9 cellular contexts compared by ENCODE assay signal in genomic region chr19:11598103-11598483, GRCh38. TPM values are rescaled to one million over a fixed set of nuclear protein-coding genes. Genes with fewer than 3 reads are reported as not detected.
DNase-seq lines count a peak whose midpoint lies in the region; ATAC-seq, FAIRE-seq and TF ChIP-seq lines count a peak whose summit lies in the region.
"Had no signal": no experiment of that assay in that cellular context is flagged by ENCODE, and none has a peak within 500 bp of the region (broad histone marks: within the 10 kb centered on the region; RNA-seq: fewer than 3 reads in every experiment).

No MANE protein-coding gene starts in this region.

- peaks cover 3% of the 10 kb centered on the region; the same call in 1 of the 2 replicates for H3K9me3 ChIP-seq in Karpas-422 (ENCODE audit: low read length)
- no peaks in the 10 kb centered on the region for H3K9me3 ChIP-seq in naive thymus-derived CD4-positive, alpha-beta T cell (ENCODE audit: control insufficient read depth in 2 of 3, low read length in 3 of 3)

- no peak overlapping the region for H2AFZ ChIP-seq in Karpas-422 (ENCODE audit: low read length)

- H3K9me3 Mint-ChIP-seq in naive thymus-derived CD4-positive, alpha-beta T cell: peaks cover 0 to 11% (median 0%) of the 10 kb centered on the region in 11 donors

- no peaks in the 10 kb centered on the region for H3K27me3 ChIP-seq in Karpas-422 (ENCODE audit: low read length)
- no peaks in the 10 kb centered on the region for H3K27me3 ChIP-seq in naive thymus-derived CD4-positive, alpha-beta T cell (ENCODE audit: control insufficient read depth in 2 of 2, insufficient read depth in 2 of 2, low read length in 2 of 2)

- H3K9ac ChIP-seq in Karpas-422 (ENCODE audit: low read length): peak overlapping the region; percentile 83

- ATAC-seq in naive thymus-derived CD4-positive, alpha-beta T cell: no peak
- no peak for ATAC-seq in GM21576 (IDR thresholded peaks at IDR 0.05; ENCODE audit: unreplicated experiment)
- no peak for ATAC-seq in HG03432 (IDR thresholded peaks at IDR 0.05; ENCODE audit: unreplicated experiment)

- peak overlapping the region; percentile 87 to 96 (median 92) for H3K4me3 Mint-ChIP-seq in naive thymus-derived CD4-positive, alpha-beta T cell

- peaks cover 20% of the 10 kb centered on the region for H3K4me1 ChIP-seq in Karpas-422 (ENCODE audit: low read length)
- H3K4me1 ChIP-seq in naive thymus-derived CD4-positive, alpha-beta T cell (ENCODE audit: control insufficient read depth in 2 of 2, insufficient read depth in 2 of 2, low read length in 2 of 2): peaks cover 3 to 14% of the 10 kb centered on the region in 2 donors

- peaks cover 52% of the 10 kb centered on the region for H3K79me2 ChIP-seq in Karpas-422 (ENCODE audit: low read length)

- peaks cover 23% of the 10 kb centered on the region for H3K36me3 ChIP-seq in Karpas-422 (ENCODE audit: insufficient read depth, low read length)
- peaks cover 0 to 6% (median 0%) of the 10 kb centered on the region in 3 experiments for H3K36me3 ChIP-seq in naive thymus-derived CD4-positive, alpha-beta T cell (ENCODE audit: control insufficient read depth in 2 of 3, insufficient read depth in 3 of 3, low read length in 3 of 3)

- H3K4me2 ChIP-seq in Karpas-422 (ENCODE audit: low read depth, low read length, poor library complexity, severe bottlenecking): peak overlapping the region; percentile 87

- H3K4me3 ChIP-seq in AG09309 (ENCODE audit: control insufficient read depth, low read depth, low read length) (peak overlapping the region; percentile 98), Karpas-422 (ENCODE audit: low read length) (peak overlapping the region; percentile 96), coronary artery (peak overlapping the region; percentile 95)
- H3K4me3 ChIP-seq in naive thymus-derived CD4-positive, alpha-beta T cell (ENCODE audit: low read length): peak overlapping the region; percentile 85

- CTCF ChIA-PET in naive thymus-derived CD4-positive, alpha-beta T cell (lab: Charles Lee): interaction anchor here (0.6 kb wide), 1 partner anchor 287 kb away, joined by 5 read pairs; no protein-coding TSS in a partner anchor

- H3K9me2 ChIP-seq in Karpas-422 (replicated peaks; ENCODE audit: insufficient read depth, low read length): no peaks in the 10 kb centered on the region

- peak overlapping the region; percentile 55 for H3K27ac ChIP-seq in Karpas-422 (ENCODE audit: low read length)
- peak overlapping the region; percentile 89 to 93 for H3K27ac ChIP-seq in coronary artery
- peak overlapping the region; percentile 88 for H3K27ac ChIP-seq in naive thymus-derived CD4-positive, alpha-beta T cell (ENCODE audit: low read depth, low read length)

- H3K36me3 Mint-ChIP-seq in naive thymus-derived CD4-positive, alpha-beta T cell: peaks cover 0 to 29% (median 12%) of the 10 kb centered on the region in 5 donors

- no peak for FAIRE-seq in GM12891 (lab: Jason Lieb, UNC)

- POLR2A ChIA-PET in naive thymus-derived CD4-positive, alpha-beta T cell (lab: Charles Lee): interaction anchor here (0.6 to 1.5 kb wide), 3 partner anchors 26 to 460 kb away, joined by 3 to 4 read pairs (median 3); partner anchors contain the start of gene ELOF1

- TF ChIP-seq POLR2A in GM12891 (IDR thresholded peaks at IDR 0.05; ENCODE audit: low read depth, low read length): no peak

- no peak for DNase-seq in AG09309 (ENCODE audit: low read depth)
- no peak for DNase-seq in Karpas-422
- DNase-seq in coronary artery (ENCODE audit: low spot score): no peak
- no peak for DNase-seq in naive thymus-derived CD4-positive, alpha-beta T cell
- DNase-seq in GM12891 (ENCODE audit: insufficient read length, low spot score): no peak
- DNase-seq in OCI-M1 (lab: John Stamatoyannopoulos, UW): no peak

- H3K4me1 Mint-ChIP-seq in naive thymus-derived CD4-positive, alpha-beta T cell: peaks cover 18 to 47% (median 34%) of the 10 kb centered on the region in 7 donors

- peak overlapping the region; percentile 68 to 95 (median 91) for H3K27ac Mint-ChIP-seq in naive thymus-derived CD4-positive, alpha-beta T cell

- no peaks in the 10 kb centered on the region for H3K27me3 Mint-ChIP-seq in naive thymus-derived CD4-positive, alpha-beta T cell

- intact Hi-C loops in naive thymus-derived CD4-positive, alpha-beta T cell (cut with micrococcal nuclease): no loop called here

- no peak for TF ChIP-seq CTCF in AG09309 (IDR thresholded peaks at IDR 0.05; ENCODE audit: control insufficient read depth, insufficient read depth, low read depth, low read length, missing control alignments)
- TF ChIP-seq CTCF in coronary artery (IDR thresholded peaks at IDR 0.05): no peak

- H4K20me1 ChIP-seq in Karpas-422 (ENCODE audit: insufficient read depth, low read depth, low read length): no peaks in the 10 kb centered on the region

TF ChIP-seq in GM12891, 5 proteins besides CTCF, POLR2A, EP300 and RAD21:
- TF ChIP-seq PAX5 (IDR thresholded peaks at IDR 0.05; ENCODE audit: insufficient read depth, low read length, severe bottlenecking) (no peak), POU2F2 (IDR thresholded peaks at IDR 0.05; ENCODE audit: low read depth, low read length) (no peak), POLR2AphosphoS5 (IDR thresholded peaks at IDR 0.05; ENCODE audit: low read depth, low read length) (no peak), TAF1 (IDR thresholded peaks at IDR 0.05; ENCODE audit: low read depth, low read length) (no peak), SPI1 (IDR thresholded peaks at IDR 0.05; ENCODE audit: low read depth, low read length) (no peak)

RNA-seq across cellular contexts. Expression of gene ZNF627, which starts 0.8 kb away (rescaled TPM):
- total RNA-seq in Karpas-422 (2014; rRNA removed; shearing (Covaris generic); ENCODE audit: low replicate concordance): 19.9 and 27.7 TPM in 2 replicates
- total RNA-seq in naive thymus-derived CD4-positive, alpha-beta T cell: 10 to 100 TPM in 3 of 5 experiments, 1 to 10 TPM in 2; 5.2 to 15.4 (median 12.3) TPM
- polyA plus RNA-seq in naive thymus-derived CD4-positive, alpha-beta T cell: 10 to 100 TPM; 10.7 to 12.3 TPM
- 4.1 TPM for polyA plus RNA-seq in GM12891 (2012; ENCODE audit: low read depth, missing spikeins)

RNA-seq across cellular contexts. Expression of gene ACP5, which starts 20.6 kb away (rescaled TPM):
- total RNA-seq in Karpas-422 (2014; rRNA removed; shearing (Covaris generic); ENCODE audit: low replicate concordance): 24.0 and 55.1 TPM in 2 replicates
- 10 to 100 TPM; 17.4 to 29.6 (median 23.9) TPM for total RNA-seq in naive thymus-derived CD4-positive, alpha-beta T cell
- 10 to 100 TPM; 14.7 to 21.5 TPM for polyA plus RNA-seq in naive thymus-derived CD4-positive, alpha-beta T cell
- polyA plus RNA-seq in GM12891 (2012; ENCODE audit: low read depth, missing spikeins): 26.1 TPM
- total RNA-seq: NCI-H460 had no signal

RNA-seq across cellular contexts. Expression of gene ELOF1, which starts 39.1 kb away (rescaled TPM):
- total RNA-seq in Karpas-422 (2014; rRNA removed; shearing (Covaris generic); ENCODE audit: low replicate concordance): 52.5 and 84.1 TPM in 2 replicates
- 10 to 100 TPM; 34.0 to 59.8 (median 41.9) TPM for total RNA-seq in naive thymus-derived CD4-positive, alpha-beta T cell
- polyA plus RNA-seq in naive thymus-derived CD4-positive, alpha-beta T cell: 10 to 100 TPM; 80.0 to 95.5 TPM
- polyA plus RNA-seq in GM12891 (2012; ENCODE audit: low read depth, missing spikeins): 63.9 TPM

RNA-seq across cellular contexts. Expression of gene CNN1, which starts 59.4 kb away (rescaled TPM):
- total RNA-seq in Karpas-422 (2014; rRNA removed; shearing (Covaris generic); ENCODE audit: low replicate concordance): not detected in 2 replicates
- not detected for total RNA-seq in naive thymus-derived CD4-positive, alpha-beta T cell
- polyA plus RNA-seq in naive thymus-derived CD4-positive, alpha-beta T cell: not detected
- polyA plus RNA-seq in GM12891 (2012; ENCODE audit: low read depth, missing spikeins): 0.17 TPM
- total RNA-seq: NCI-H460 had no signal
